ENCODE assay signal across 9 cellular contexts in the genomic region with DNA sequence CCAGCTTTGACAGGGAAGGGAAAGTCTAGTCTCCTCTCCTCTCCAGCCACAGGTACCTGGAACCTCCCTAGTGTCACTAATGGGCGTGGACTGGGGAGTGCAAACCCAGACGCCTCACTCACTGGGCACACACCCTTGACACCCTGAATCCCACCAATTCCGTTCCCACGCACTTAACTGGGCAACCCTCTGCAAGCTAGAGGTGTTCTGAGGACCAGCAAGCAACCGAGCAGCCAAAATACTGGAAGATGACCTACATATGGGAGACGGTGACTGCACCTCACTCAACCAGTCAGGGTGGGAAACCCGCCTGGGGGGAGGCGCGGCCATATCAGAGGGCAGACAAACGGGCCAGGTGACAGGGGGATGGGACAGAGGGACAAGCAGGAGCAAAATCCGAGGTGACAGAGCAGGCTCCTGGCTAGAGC. TPM values are rescaled to one million over a fixed set of nuclear protein-coding genes. Genes with fewer than 3 reads are reported as not detected.
DNase-seq lines count a peak whose midpoint lies in the region; ATAC-seq, FAIRE-seq and TF ChIP-seq lines count a peak whose summit lies in the region.
"Had no signal": no experiment of that assay in that cellular context is flagged by ENCODE, and none has a peak within 500 bp of the region (broad histone marks: within the 10 kb centered on the region; RNA-seq: fewer than 3 reads in every experiment).

No MANE protein-coding gene starts in this region.

- in situ Hi-C loops in K562 (cut with MboI): no loop called here

- peaks cover 37% of the 10 kb centered on the region; the same call in 1 of the 2 replicates for H4K20me1 ChIP-seq in K562 (replicated peaks; ENCODE audit: control insufficient read depth, insufficient read depth, low read length)

- H3K4me2 ChIP-seq in K562 (ENCODE audit: insufficient read depth, low read length): peak overlapping the region; percentile 90

- TF ChIP-seq CTCF in right atrium auricular region (IDR thresholded peaks at IDR 0.05): no peak
- TF ChIP-seq CTCF in K562 (IDR thresholded peaks at IDR 0.05 in 2 of 3, conservative IDR thresholded peaks at IDR 0.05 in 1 of 3; ENCODE audit: insufficient read depth in 2 of 3, low read depth in 1 of 3, low read length in 3 of 3): no peak
- no peak for TF ChIP-seq CTCF in upper lobe of right lung (IDR thresholded peaks at IDR 0.05)

- no peak for TF ChIP-seq POLR2A in K562 (conservative IDR thresholded peaks at IDR 0.05)

- peaks cover 46% of the 10 kb centered on the region for H3K79me2 ChIP-seq in K562 (ENCODE audit: control insufficient read depth, insufficient read depth, low read length)

- BruUV-seq in K562 (replicated peaks; lab: Mats Ljungman, UMichigan): no TSS peak

- intact Hi-C loops in Right ventricle myocardium inferior (cut with DNase I): no loop called here
- intact Hi-C loops in K562 (cut with micrococcal nuclease): no loop called here
- intact Hi-C loops in upper lobe of right lung (cut with DNase I): no loop called here

- H2AFZ ChIP-seq in K562 (ENCODE audit: low read depth, low read length): no peak overlapping the region

- no peak for ATAC-seq in Right ventricle myocardium inferior
- peak; percentile 44 for ATAC-seq in K562
- ATAC-seq in upper lobe of right lung: no peak
- no peak for ATAC-seq in GM18861 (IDR thresholded peaks at IDR 0.05; ENCODE audit: unreplicated experiment)
- ATAC-seq in HG03469 (IDR thresholded peaks at IDR 0.05; ENCODE audit: unreplicated experiment): no peak

- DNase-seq in right atrium auricular region (ENCODE audit: low spot score): no peak
- DNase-seq in Right ventricle myocardium inferior (ENCODE audit: missing footprints): no peak
- peak; percentile 21 to 45 (median 22) for DNase-seq in K562 (ENCODE audit: extremely low read depth in 1 of 4, low spot score in 3 of 4)
- peak; percentile 32 for DNase-seq in medulla oblongata (ENCODE audit: extremely low spot score)
- DNase-seq in upper lobe of right lung: no peak
- no peak for DNase-seq in NCI-H1105 treated with DMSO at 0.1 percent for 48 hours (lab: John Stamatoyannopoulos, UW)

- POLR2A ChIA-PET in K562 (lab: Yijun Ruan, JAX): interaction anchor here (0.9 to 2.1 kb wide), 5 partner anchors 9 to 20 kb away, joined by 3 to 8 read pairs (median 5); no protein-coding TSS in a partner anchor

- H3K9me3 ChIP-seq in right atrium auricular region: no peaks in the 10 kb centered on the region
- no peaks in the 10 kb centered on the region for H3K9me3 ChIP-seq in K562 (replicated peaks; ENCODE audit: control insufficient read depth, insufficient read depth, low read depth, low read length)
- H3K9me3 ChIP-seq in upper lobe of right lung: no peaks in the 10 kb centered on the region

- no peak for TF ChIP-seq RAD21 in K562 (CRISPR knock-in tag; conservative IDR thresholded peaks at IDR 0.05 in 1 of 2, IDR thresholded peaks at IDR 0.05 in 1 of 2)

- CTCF ChIA-PET in K562 (lab: Yijun Ruan, JAX; ENCODE audit: low intra/inter-chr PET ratio): no interaction called here

- H3K9ac ChIP-seq in K562 (ENCODE audit: insufficient read depth in 1 of 2, low read depth in 2 of 2, low read length in 2 of 2): peak overlapping the region; percentile 89 to 99

- peak; percentile 56 for FAIRE-seq in K562 (lab: Jason Lieb, UNC)
- FAIRE-seq: endometrium had no signal

- 1% methylated on average over 11 of the region's 11 CpGs for WGBS in K562 (ENCODE audit: insufficient coverage, low coverage, missing lambda C conversion rate)

- H3K27ac ChIP-seq in right atrium auricular region (peak overlapping the region; percentile 83 to 90), K562 (ENCODE audit: extremely low read depth, low read depth, low read length) (peak overlapping the region; percentile 74; the same call in 2 of the 3 replicates), upper lobe of right lung (peak overlapping the region; percentile 84)

- no peaks in the 10 kb centered on the region for H3K27me3 ChIP-seq in right atrium auricular region
- no peaks in the 10 kb centered on the region for H3K27me3 ChIP-seq in K562 (ENCODE audit: control insufficient read depth in 2 of 2, insufficient read depth in 2 of 2, low read length in 2 of 2)
- no peaks in the 10 kb centered on the region for H3K27me3 ChIP-seq in upper lobe of right lung

- H3K4me1 ChIP-seq in right atrium auricular region (peaks cover 0 to 66% of the 10 kb centered on the region in 2 donors), K562 (replicated peaks in 1 of 2; ENCODE audit: control insufficient read depth in 2 of 2, insufficient read depth in 2 of 2, low read length in 2 of 2) (peaks cover 31 to 77% of the 10 kb centered on the region in 2 experiments), upper lobe of right lung (peaks cover 35% of the 10 kb centered on the region)

- peaks cover 5% of the 10 kb centered on the region for H3K36me3 ChIP-seq in right atrium auricular region
- peaks cover 27% of the 10 kb centered on the region; the same call in 2 of the 3 replicates for H3K36me3 ChIP-seq in K562 (ENCODE audit: control insufficient read depth, insufficient read depth, low read length)
- no peaks in the 10 kb centered on the region for H3K36me3 ChIP-seq in upper lobe of right lung

- no peak for TF ChIP-seq EP300 in K562 (IDR thresholded peaks at IDR 0.05; ENCODE audit: low read length)

- H3K4me3 ChIP-seq in right atrium auricular region (peak overlapping the region; percentile 92 to 94), K562 (peak overlapping the region; percentile 91), upper lobe of right lung (peak overlapping the region; percentile 86)

- H3K9me1 ChIP-seq in K562 (ENCODE audit: control insufficient read depth, insufficient read depth, low read length): peaks cover 14% of the 10 kb centered on the region

RNA-seq across cellular contexts. Expression of a gene that starts 1.0 kb away (rescaled TPM):
- total RNA-seq in right atrium auricular region (10 to 100 TPM; 92.6 to 99.5 TPM), Right ventricle myocardium inferior (61.5 TPM), K562 (2014; rRNA removed) (135 and 157 TPM in 2 replicates), K562 (2014; rRNA removed; fragmentation: Illumina TruSeq; extraction: Trizol) (0.93 and 1.5 TPM in 2 replicates), K562 (2015; rRNA removed; fragmentation: Illumina TruSeq; extraction: Trizol) (18.9 and 26.5 TPM in 2 replicates), K562 (2021) (84.2 and 87.7 TPM in 2 replicates), upper lobe of right lung (76.1 TPM)
- total RNA-seq in K562 (2011; cell fraction: chromatin; rRNA removed; ENCODE audit: low replicate concordance): 29.4 and 87.9 TPM in 2 replicates
- 61.7 and 67.8 TPM in 2 replicates for total RNA-seq in K562 (2011; cell fraction: nucleolus; rRNA removed)
- total RNA-seq in K562 (2011; cell fraction: nucleoplasm; rRNA removed): 40.1 and 45.4 TPM in 2 replicates
- polyA plus RNA-seq in K562 (2011; rRNA removed) (24.6 and 45.3 TPM in 2 replicates), K562 (2014; fragmentation: Illumina TruSeq; extraction: Trizol) (3.6 and 16.9 TPM in 2 replicates), K562 (2014; fragmentation: Nextera tagmentation; extraction: Ambion mirVana) (under 1 TPM in 1 of 2 experiments, not detected in 1; 0.04 TPM), K562 (2014; rRNA removed) (95.1 and 99.0 TPM in 2 replicates)
- polyA plus RNA-seq in K562 (2011; cell fraction: cytosol; rRNA removed): 54.2 and 174 TPM in 2 replicates
- 117 and 184 TPM in 2 replicates for polyA plus RNA-seq in K562 (2011; cell fraction: nucleus; rRNA removed)
- 47.5 and 74.5 TPM in 2 replicates for polyA plus RNA-seq in K562 (2012)
- polyA minus RNA-seq in K562 (2011; rRNA and poly(A)+ RNA removed): 6.9 and 11.0 TPM in 2 replicates
- polyA minus RNA-seq in K562 (2011; cell fraction: cytosol; rRNA and poly(A)+ RNA removed): 26.1 and 39.4 TPM in 2 replicates
- polyA minus RNA-seq in K562 (2011; cell fraction: nucleus; rRNA and poly(A)+ RNA removed): 15.3 and 15.8 TPM in 2 replicates

RNA-seq across cellular contexts. Expression of a gene that starts 20.9 kb away (rescaled TPM):
- total RNA-seq in right atrium auricular region: 1 to 10 TPM; 1.7 to 4.0 TPM
- total RNA-seq in Right ventricle myocardium inferior: 1.6 TPM
- total RNA-seq in K562 (2011; cell fraction: chromatin; rRNA removed; ENCODE audit: low replicate concordance): 6.3 and 20.5 TPM in 2 replicates
- total RNA-seq in K562 (2011; cell fraction: nucleolus; rRNA removed): 18.0 and 18.5 TPM in 2 replicates
- total RNA-seq in K562 (2011; cell fraction: nucleoplasm; rRNA removed): 5.6 and 6.9 TPM in 2 replicates
- 7.8 and 10.4 TPM in 2 replicates for total RNA-seq in K562 (2014; rRNA removed)
- total RNA-seq in K562 (2014; rRNA removed; fragmentation: Illumina TruSeq; extraction: Trizol): not detected in 2 replicates
- 0.72 and 1.7 TPM in 2 replicates for total RNA-seq in K562 (2015; rRNA removed; fragmentation: Illumina TruSeq; extraction: Trizol)
- 15.1 and 15.6 TPM in 2 replicates for total RNA-seq in K562 (2021)
- 0.67 and 1.1 TPM in 2 replicates for polyA plus RNA-seq in K562 (2011; rRNA removed)
- 1.1 and 11.4 TPM in 2 replicates for polyA plus RNA-seq in K562 (2011; cell fraction: cytosol; rRNA removed)
- polyA plus RNA-seq in K562 (2011; cell fraction: nucleus; rRNA removed): 3.3 and 11.9 TPM in 2 replicates
- polyA plus RNA-seq in K562 (2012): 6.8 and 6.9 TPM in 2 replicates
- 0.68 TPM in 1 of 2 replicates, not detected in the other for polyA plus RNA-seq in K562 (2014; fragmentation: Illumina TruSeq; extraction: Trizol)
- polyA plus RNA-seq in K562 (2014; fragmentation: Nextera tagmentation; extraction: Ambion mirVana): not detected
- polyA plus RNA-seq in K562 (2014; rRNA removed): 9.2 and 10.2 TPM in 2 replicates
- polyA minus RNA-seq in K562 (2011; rRNA and poly(A)+ RNA removed): 0.18 and 0.21 TPM in 2 replicates
- polyA minus RNA-seq in K562 (2011; cell fraction: cytosol; rRNA and poly(A)+ RNA removed): 4.5 and 5.4 TPM in 2 replicates
- 2.1 and 3.4 TPM in 2 replicates for polyA minus RNA-seq in K562 (2011; cell fraction: nucleus; rRNA and poly(A)+ RNA removed)
- total RNA-seq in upper lobe of right lung: 6.3 TPM

RNA-seq across cellular contexts. Expression of a gene that starts 20.9 kb away (rescaled TPM):
- total RNA-seq in right atrium auricular region: 10 to 100 TPM; 35.0 to 42.1 TPM
- total RNA-seq in Right ventricle myocardium inferior: 17.9 TPM
- 53.4 and 162 TPM in 2 replicates for total RNA-seq in K562 (2011; cell fraction: chromatin; rRNA removed; ENCODE audit: low replicate concordance)
- total RNA-seq in K562 (2011; cell fraction: nucleolus; rRNA removed): 113 and 133 TPM in 2 replicates
- total RNA-seq in K562 (2011; cell fraction: nucleoplasm; rRNA removed): 92.1 and 94.1 TPM in 2 replicates
- 20.9 and 26.4 TPM in 2 replicates for total RNA-seq in K562 (2014; rRNA removed)
- total RNA-seq in K562 (2014; rRNA removed; fragmentation: Illumina TruSeq; extraction: Trizol): 4.1 and 5.6 TPM in 2 replicates
- 12.8 and 13.2 TPM in 2 replicates for total RNA-seq in K562 (2015; rRNA removed; fragmentation: Illumina TruSeq; extraction: Trizol)
- total RNA-seq in K562 (2021): 40.3 and 45.9 TPM in 2 replicates
- 6.7 and 8.9 TPM in 2 replicates for polyA plus RNA-seq in K562 (2011; rRNA removed)
- 8.3 and 13.1 TPM in 2 replicates for polyA plus RNA-seq in K562 (2011; cell fraction: cytosol; rRNA removed)
- 20.3 and 35.7 TPM in 2 replicates for polyA plus RNA-seq in K562 (2011; cell fraction: nucleus; rRNA removed)
- 26.7 and 53.0 TPM in 2 replicates for polyA plus RNA-seq in K562 (2012)
- 15.2 and 26.1 TPM in 2 replicates for polyA plus RNA-seq in K562 (2014; fragmentation: Illumina TruSeq; extraction: Trizol)
- polyA plus RNA-seq in K562 (2014; fragmentation: Nextera tagmentation; extraction: Ambion mirVana): under 1 TPM; 0.81 to 0.89 TPM
- polyA plus RNA-seq in K562 (2014; rRNA removed): 17.1 and 19.3 TPM in 2 replicates
- 3.4 and 5.9 TPM in 2 replicates for polyA minus RNA-seq in K562 (2011; rRNA and poly(A)+ RNA removed)
- 13.0 and 23.2 TPM in 2 replicates for polyA minus RNA-seq in K562 (2011; cell fraction: cytosol; rRNA and poly(A)+ RNA removed)
- 12.0 and 13.3 TPM in 2 replicates for polyA minus RNA-seq in K562 (2011; cell fraction: nucleus; rRNA and poly(A)+ RNA removed)
- 73.2 TPM for total RNA-seq in upper lobe of right lung

RNA-seq across cellular contexts. Expression of a gene that starts 20.9 kb away (rescaled TPM):
- total RNA-seq in right atrium auricular region: 1 to 10 TPM; 4.4 to 5.6 TPM
- 11.0 TPM for total RNA-seq in Right ventricle myocardium inferior
- total RNA-seq in K562 (2011; cell fraction: chromatin; rRNA removed; ENCODE audit: low replicate concordance): 5.8 and 14.0 TPM in 2 replicates
- 11.7 and 16.7 TPM in 2 replicates for total RNA-seq in K562 (2011; cell fraction: nucleolus; rRNA removed)
- 6.4 and 7.5 TPM in 2 replicates for total RNA-seq in K562 (2011; cell fraction: nucleoplasm; rRNA removed)
- 15.5 and 22.0 TPM in 2 replicates for total RNA-seq in K562 (2014; rRNA removed)
- 3.4 and 3.8 TPM in 2 replicates for total RNA-seq in K562 (2014; rRNA removed; fragmentation: Illumina TruSeq; extraction: Trizol)
- 7.9 and 9.4 TPM in 2 replicates for total RNA-seq in K562 (2015; rRNA removed; fragmentation: Illumina TruSeq; extraction: Trizol)
- 59.1 and 60.4 TPM in 2 replicates for total RNA-seq in K562 (2021)
- 3.7 and 4.8 TPM in 2 replicates for polyA plus RNA-seq in K562 (2011; rRNA removed)
- polyA plus RNA-seq in K562 (2011; cell fraction: cytosol; rRNA removed): 7.1 and 44.8 TPM in 2 replicates
- 14.2 and 29.1 TPM in 2 replicates for polyA plus RNA-seq in K562 (2011; cell fraction: nucleus; rRNA removed)
- 20.8 and 23.7 TPM in 2 replicates for polyA plus RNA-seq in K562 (2012)
- polyA plus RNA-seq in K562 (2014; fragmentation: Illumina TruSeq; extraction: Trizol): 6.8 and 13.1 TPM in 2 replicates
- polyA plus RNA-seq in K562 (2014; fragmentation: Nextera tagmentation; extraction: Ambion mirVana): under 1 TPM; 0.04 to 0.10 TPM
- 15.4 and 27.5 TPM in 2 replicates for polyA plus RNA-seq in K562 (2014; rRNA removed)
- polyA minus RNA-seq in K562 (2011; rRNA and poly(A)+ RNA removed): 1.0 and 1.3 TPM in 2 replicates
- polyA minus RNA-seq in K562 (2011; cell fraction: cytosol; rRNA and poly(A)+ RNA removed): 15.0 and 25.4 TPM in 2 replicates
- polyA minus RNA-seq in K562 (2011; cell fraction: nucleus; rRNA and poly(A)+ RNA removed): 5.8 and 6.6 TPM in 2 replicates
- 28.0 TPM for total RNA-seq in upper lobe of right lung

RNA-seq across cellular contexts. Expression of a gene that starts 36.0 kb away (rescaled TPM):
- total RNA-seq in right atrium auricular region (10 to 100 TPM in 1 of 2 donors, 1 to 10 TPM in 1; 9.6 to 12.1 TPM), Right ventricle myocardium inferior (17.8 TPM), K562 (2014; rRNA removed) (15.8 and 21.9 TPM in 2 replicates), K562 (2014; rRNA removed; fragmentation: Illumina TruSeq; extraction: Trizol) (3.5 and 4.5 TPM in 2 replicates), K562 (2015; rRNA removed; fragmentation: Illumina TruSeq; extraction: Trizol) (15.8 and 20.8 TPM in 2 replicates), K562 (2021) (52.4 and 63.3 TPM in 2 replicates), upper lobe of right lung (37.2 TPM)
- total RNA-seq in K562 (2011; cell fraction: chromatin; rRNA removed; ENCODE audit: low replicate concordance): 46.7 and 163 TPM in 2 replicates
- total RNA-seq in K562 (2011; cell fraction: nucleolus; rRNA removed): 112 and 114 TPM in 2 replicates
- total RNA-seq in K562 (2011; cell fraction: nucleoplasm; rRNA removed): 55.0 and 57.6 TPM in 2 replicates
- polyA plus RNA-seq in K562 (2011; rRNA removed) (14.6 and 21.5 TPM in 2 replicates), K562 (2014; fragmentation: Illumina TruSeq; extraction: Trizol) (16.7 and 40.7 TPM in 2 replicates), K562 (2014; fragmentation: Nextera tagmentation; extraction: Ambion mirVana) (under 1 TPM; 0.04 to 0.29 TPM), K562 (2014; rRNA removed) (31.0 and 50.1 TPM in 2 replicates)
- 17.4 and 27.3 TPM in 2 replicates for polyA plus RNA-seq in K562 (2011; cell fraction: cytosol; rRNA removed)
- polyA plus RNA-seq in K562 (2011; cell fraction: nucleus; rRNA removed): 56.5 and 100 TPM in 2 replicates
- 37.1 and 39.8 TPM in 2 replicates for polyA plus RNA-seq in K562 (2012)
- 7.4 and 11.2 TPM in 2 replicates for polyA minus RNA-seq in K562 (2011; rRNA and poly(A)+ RNA removed)
- polyA minus RNA-seq in K562 (2011; cell fraction: cytosol; rRNA and poly(A)+ RNA removed): 23.8 and 34.7 TPM in 2 replicates
- 19.5 and 21.3 TPM in 2 replicates for polyA minus RNA-seq in K562 (2011; cell fraction: nucleus; rRNA and poly(A)+ RNA removed)

Comparison
In these comparisons a context has a peak if more than half of its experiments do, and no peak if none do; other contexts are left out.
1. DNase-seq: peak in K562 (4 of 4) and medulla oblongata (single experiment); none in right atrium auricular region (single experiment), Right ventricle myocardium inferior (single experiment), upper lobe of right lung (single experiment) and NCI-H1105 treated with DMSO at 0.1 percent for 48 hours (single experiment).
2. Peak in every context shown above with its lines, with median percentiles within 50 percentile points of each other: H3K27ac ChIP-seq and H3K4me3 ChIP-seq.